Comparison of ENCODE assay signal across 22 cellular contexts in the genomic region with DNA sequence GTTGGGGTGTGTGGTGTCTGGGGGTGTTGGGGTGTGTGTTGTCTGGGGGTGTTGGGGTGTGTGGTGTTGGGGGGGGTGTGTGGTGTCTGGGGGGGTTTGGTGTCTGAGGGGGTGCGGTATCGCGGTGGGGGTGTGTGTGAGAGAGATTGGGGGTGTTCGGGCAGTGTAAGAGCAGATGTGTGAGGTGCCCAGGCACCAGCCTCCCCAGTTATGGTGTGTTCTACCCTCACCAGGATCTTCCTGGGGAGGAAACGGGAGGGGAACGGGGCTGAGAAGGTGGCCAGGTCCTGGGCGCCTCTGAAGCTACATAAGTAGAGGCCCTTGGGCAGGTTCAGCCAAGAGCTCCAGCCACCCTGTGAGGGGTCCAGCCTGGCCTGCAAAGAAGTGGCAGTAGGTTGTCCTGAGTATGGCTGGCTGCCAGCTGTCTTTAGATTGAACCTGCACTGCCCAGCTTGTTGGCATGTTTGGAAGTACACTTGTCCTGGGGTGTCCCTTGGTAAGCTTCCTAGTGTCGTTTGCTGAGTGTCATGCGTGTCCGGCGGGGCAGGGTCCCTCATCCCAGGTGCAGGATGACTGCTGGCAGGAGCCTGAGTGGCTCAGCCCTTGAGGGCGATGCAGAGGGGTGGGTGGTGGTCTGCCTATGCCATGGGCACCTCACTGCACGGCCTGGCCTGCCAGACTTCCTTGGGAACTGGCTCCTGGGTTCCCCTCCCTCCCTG. TPM values are rescaled to one million over a fixed set of nuclear protein-coding genes. Genes with fewer than 3 reads are reported as not detected.
"Had no signal": no experiment of that assay in that cellular context is flagged by ENCODE, and none has a peak within 500 bp of the region (broad histone marks: within the 10 kb centered on the region; RNA-seq: fewer than 3 reads in every experiment).

No MANE protein-coding gene starts in this region.

- ATAC-seq: esophagus mucosa, gastrocnemius medialis, right cardiac atrium had no signal

- H2AFZ ChIP-seq: neural progenitor cell had no signal

- H3K9me3 Mint-ChIP-seq: activated T-helper 2 cell treated with anti-CD3 and anti-CD28 coated beads, Interferon-gamma antibody, Interleukin-2, Interleukin-4, amounts not matched to agents 10 μg/mL and 5 μg/mL and 100 μg/mL, durations not matched to agents 14 hours and 24 hours and 36 hours; brain; neural progenitor cell had no signal

- H3K27me3 ChIP-seq: gastrocnemius medialis, neural progenitor cell, thyroid gland, uterus had no signal

- H3K27ac Mint-ChIP-seq: activated T-helper 2 cell treated with anti-CD3 and anti-CD28 coated beads, Interferon-gamma antibody, Interleukin-2, Interleukin-4, amounts not matched to agents 10 μg/mL and 5 μg/mL and 100 μg/mL, durations not matched to agents 14 hours and 24 hours and 36 hours; neural progenitor cell had no signal

- H3K36me3 ChIP-seq: uterus had no signal

- H3K27ac ChIP-seq: coronary artery, gastrocnemius medialis, left ventricle myocardium inferior, neural progenitor cell, prostate gland, skin epidermis, thyroid gland, uterus had no signal

- H3K4me1 ChIP-seq: prostate gland, uterus had no signal

- DNase-seq: activated CD4-positive, alpha-beta T cell treated with anti-CD3 and anti-CD28 coated beads, Interleukin-2, amount 50 U/mL, for 4 hours; activated naive CD4-positive, alpha-beta T cell treated with Interleukin-2 at 50 U/mL for 16 hours; anterior cingulate cortex; central memory CD4-positive, alpha-beta T cell; gastrocnemius medialis; head of caudate nucleus; kidney glomerular epithelial cell; left ventricle myocardium inferior; mammary epithelial cell; midbrain; stimulated activated CD4-positive, alpha-beta T cell treated with anti-CD3 and anti-CD28 coated beads, Interleukin-15, amount 100 ng/mL, for 24 hours; stimulated activated CD4-positive, alpha-beta T cell treated with anti-CD3 and anti-CD28 coated beads, Interleukin-2, amount 100 ng/mL, for 48 hours; thyroid gland; uterus had no signal

- H3K4me3 ChIP-seq: coronary artery, gastrocnemius medialis, left ventricle myocardium inferior, neural progenitor cell, prostate gland, skin epidermis, thyroid gland, uterus had no signal

- H3K9me3 ChIP-seq: gastrocnemius medialis, left ventricle myocardium inferior, prostate gland, thyroid gland, uterus had no signal

- H3K27me3 Mint-ChIP-seq: brain had no signal

- H3K4me2 ChIP-seq: neural progenitor cell had no signal

- H3K9ac ChIP-seq: neural progenitor cell had no signal

- H3K4me3 Mint-ChIP-seq: brain, neural progenitor cell had no signal

RNA-seq across cellular contexts. Expression of a gene that starts 27.3 kb away (rescaled TPM):
- total RNA-seq: left ventricle myocardium inferior had no signal
